ENCODE assay signal across 8 cellular contexts in genomic region chr18:7688580-7688979, GRCh38.
"Had no signal": no experiment of that assay in that cellular context is flagged by ENCODE, and none has a peak within 500 bp of the region (broad histone marks: within the 10 kb centered on the region; RNA-seq: fewer than 3 reads in every experiment).

No MANE protein-coding gene starts in this region.

- H2AFZ ChIP-seq: GM23248 had no signal

- H3K9ac ChIP-seq: GM23248 had no signal

- H3K27ac ChIP-seq: GM23248 had no signal

- H3K9me3 ChIP-seq: HAP-1 had no signal

- H3K4me3 ChIP-seq: GM23248, HAP-1, K562 had no signal

- ATAC-seq: HCT116, K562 had no signal

- H3K4me1 ChIP-seq: HAP-1 had no signal

- H3K36me3 ChIP-seq: HAP-1 had no signal

- DNase-seq: GM23248, GOT3, H7, HFFc6, IMR-90 had no signal
